In the genomic region with DNA sequence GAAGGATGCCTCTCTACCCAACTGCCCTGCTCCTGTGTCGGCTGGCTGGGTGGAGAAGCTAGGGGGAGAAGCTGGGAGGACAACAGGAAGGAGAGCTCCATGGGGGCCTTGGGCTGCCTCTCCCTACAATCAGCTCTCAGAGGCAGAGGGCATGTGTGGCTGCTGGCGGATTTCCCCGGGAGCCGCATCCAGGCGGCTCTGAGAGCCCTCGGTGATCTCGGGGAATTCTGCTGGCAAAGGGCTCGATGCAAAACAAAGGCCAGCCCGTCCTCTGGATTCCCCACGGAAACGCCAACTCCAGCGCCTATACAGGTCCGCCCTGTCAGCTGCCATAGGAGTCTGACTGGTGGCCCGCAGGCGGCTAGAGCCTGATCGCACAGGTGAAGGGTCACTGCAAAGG, we compare ENCODE assay signal across 12 cellular contexts. TPM values are rescaled to one million over a fixed set of nuclear protein-coding genes. Genes with fewer than 3 reads are reported as not detected.
DNase-seq lines count a peak whose midpoint lies in the region; ATAC-seq and TF ChIP-seq lines count a peak whose summit lies in the region.
"Had no signal": no experiment of that assay in that cellular context is flagged by ENCODE, and none has a peak within 500 bp of the region (broad histone marks: within the 10 kb centered on the region; RNA-seq: fewer than 3 reads in every experiment).

No MANE protein-coding gene starts in this region.

- H3K9me2 ChIP-seq in SK-N-SH: no peaks in the 10 kb centered on the region

- no TSS peak for BruUV-seq in mammary epithelial cell (replicated peaks; lab: Mats Ljungman, UMichigan)

- H3K4me2 ChIP-seq in SK-N-SH (peak overlapping the region; percentile 80), mammary epithelial cell (ENCODE audit: insufficient read depth, low read depth, low read length) (no peak overlapping the region)

- H4K20me1 ChIP-seq in SK-N-SH (ENCODE audit: insufficient read depth) (no peaks in the 10 kb centered on the region), mammary epithelial cell (ENCODE audit: insufficient read depth, low read length) (no peaks in the 10 kb centered on the region)

- peaks cover 32 to 50% of the 10 kb centered on the region in 2 experiments for H3K4me1 ChIP-seq in SK-N-SH (ENCODE audit: control insufficient read depth in 1 of 2, insufficient read depth in 2 of 2, low read depth in 1 of 2, low read length in 1 of 2)
- H3K4me1 ChIP-seq in mammary epithelial cell (ENCODE audit: insufficient read depth, low read length): peaks cover 52% of the 10 kb centered on the region
- peaks cover 41% of the 10 kb centered on the region for H3K4me1 ChIP-seq in lower lobe of right lung
- H3K4me1 ChIP-seq in tibial artery: peaks cover 10 to 50% (median 43%) of the 10 kb centered on the region in 4 donors
- H3K4me1 ChIP-seq: pancreas had no signal

- H3K27ac ChIP-seq in SK-N-SH (ENCODE audit: low read depth in 2 of 2, low read length in 1 of 2) (peak overlapping the region; percentile 96 to 100), mammary epithelial cell (ENCODE audit: insufficient read depth, low read depth, low read length) (peak overlapping the region; percentile 87), lower lobe of right lung (peak overlapping the region; percentile 72), tibial artery (peak overlapping the region; percentile 65 to 86)
- H3K27ac ChIP-seq: 22Rv1, HL-60 had no signal

- in situ Hi-C loops in mammary epithelial cell (cut with MboI; ENCODE audit: low sequenced_read_pairs in 2 of 2): loop anchor here in 1 of 2 donors (10.0 kb wide), 1 partner anchor 65 kb away; no protein-coding TSS in a partner anchor

- 59% methylated on average over 10 of the region's 16 CpGs for WGBS in SK-N-SH (ENCODE audit: low lambda C conversion rate)
- WGBS in mammary epithelial cell (ENCODE audit: low coverage, missing lambda C conversion rate): 85% methylated on average over 5 of the region's 16 CpGs

- peaks cover 30 to 53% of the 10 kb centered on the region in 2 experiments for H3K36me3 ChIP-seq in SK-N-SH (replicated peaks in 1 of 2; ENCODE audit: control insufficient read depth in 1 of 2, insufficient read depth in 2 of 2, low read length in 1 of 2)
- peaks cover 17% of the 10 kb centered on the region for H3K36me3 ChIP-seq in mammary epithelial cell (ENCODE audit: insufficient read depth, low read length)
- H3K36me3 ChIP-seq in lower lobe of right lung: peaks cover 80% of the 10 kb centered on the region
- H3K36me3 ChIP-seq in tibial artery: peaks cover 48 to 59% (median 57%) of the 10 kb centered on the region in 3 donors

- H2AFZ ChIP-seq in SK-N-SH (ENCODE audit: low read depth) (no peak overlapping the region), mammary epithelial cell (ENCODE audit: low read depth, low read length) (no peak overlapping the region)

- H3K4me3 ChIP-seq in SK-N-SH (ENCODE audit: low read depth in 2 of 2, low read length in 1 of 2) (no peak overlapping the region), mammary epithelial cell (replicated peaks in 1 of 3; ENCODE audit: insufficient read depth in 1 of 3, low read depth in 2 of 3, low read length in 3 of 3) (no peak overlapping the region), lower lobe of right lung (no peak overlapping the region), tibial artery (no peak overlapping the region)
- H3K4me3 ChIP-seq: pancreas, SK-N-MC had no signal

- dilution Hi-C loops in mammary epithelial cell (cut with HindIII; ENCODE audit: low sequenced_read_pairs): no loop called here

- CTCF ChIA-PET in SK-N-SH (lab: Yijun Ruan, JAX): interaction anchor here (1.8 to 7.4 kb wide), 3 partner anchors 8 to 70 kb away, joined by 4 to 86 read pairs (median 41); no protein-coding TSS in a partner anchor
- CTCF ChIA-PET in mammary epithelial cell (lab: Charles Lee; ENCODE audit: low non-redundant PET): interaction anchor here (0.6 kb wide), 1 partner anchor 44 kb away, joined by 3 read pairs; the partner anchor contains the start of gene SH3D21

- H3K79me2 ChIP-seq in SK-N-SH (ENCODE audit: insufficient read depth): peaks cover 22% of the 10 kb centered on the region; the same call in 1 of the 2 replicates
- no peaks in the 10 kb centered on the region for H3K79me2 ChIP-seq in mammary epithelial cell (ENCODE audit: insufficient read depth, low read length)

- H3K27me3 ChIP-seq in SK-N-SH (ENCODE audit: insufficient read depth) (no peaks in the 10 kb centered on the region), mammary epithelial cell (ENCODE audit: insufficient read depth, low read length) (no peaks in the 10 kb centered on the region), lower lobe of right lung (ENCODE audit: low read depth) (no peaks in the 10 kb centered on the region), tibial artery (no peaks in the 10 kb centered on the region)
- H3K27me3 ChIP-seq: pancreas had no signal

- DNase-seq in SK-N-SH: no peak
- DNase-seq in mammary epithelial cell: peak; percentile 37
- no peak for DNase-seq in lower lobe of right lung
- DNase-seq in tibial artery: no peak
- DNase-seq in NCI-H128 (lab: John Stamatoyannopoulos, UW; ENCODE audit: unreplicated experiment): no peak

- H3K9ac ChIP-seq in SK-N-SH (peak overlapping the region; percentile 86), mammary epithelial cell (ENCODE audit: insufficient read depth, low read length) (peak overlapping the region; percentile 14)

- ATAC-seq in SK-N-SH treated with all-trans-retinoic acid at 6 μM for 48 hours (no peak), lower lobe of right lung (no peak), HG02840 (IDR thresholded peaks at IDR 0.05; ENCODE audit: low FRiP score, unreplicated experiment) (no peak), GM21390 (IDR thresholded peaks at IDR 0.05; ENCODE audit: unreplicated experiment) (no peak)

- no peak for TF ChIP-seq EP300 in SK-N-SH (IDR thresholded peaks at IDR 0.05; ENCODE audit: borderline replicate concordance in 1 of 2, low read depth in 1 of 2, low read length in 1 of 2)

- no peak for TF ChIP-seq RAD21 in SK-N-SH (IDR thresholded peaks at IDR 0.05; ENCODE audit: low read length)

- intact Hi-C loops in mammary epithelial cell (cut with micrococcal nuclease) (loop anchor here (2.0 kb wide), 3 partner anchors 19 to 201 kb away; partner anchors contain the start of gene TRAPPC3), lower lobe of right lung (cut with DNase I) (no loop called here), tibial artery (cut with DNase I; ENCODE audit: low total_unique reads) (no loop called here)

- H3F3A ChIP-seq in SK-N-SH (replicated peaks; ENCODE audit: insufficient read depth): peaks cover 44% of the 10 kb centered on the region

- no peak for TF ChIP-seq CTCF in SK-N-SH (IDR thresholded peaks at IDR 0.05)
- TF ChIP-seq CTCF in mammary epithelial cell (conservative IDR thresholded peaks at IDR 0.05 in 1 of 2, IDR thresholded peaks at IDR 0.05 in 1 of 2; ENCODE audit: extremely low read depth in 1 of 2, insufficient read depth in 1 of 2, low read depth in 1 of 2, low read length in 2 of 2): no peak
- TF ChIP-seq CTCF in lower lobe of right lung (IDR thresholded peaks at IDR 0.05): no peak
- TF ChIP-seq CTCF in tibial artery (IDR thresholded peaks at IDR 0.05): no peak

- POLR2A ChIA-PET in SK-N-SH (lab: Yijun Ruan, JAX): no interaction called here

- H3K9me3 ChIP-seq in SK-N-SH: no peaks in the 10 kb centered on the region
- H3K9me3 ChIP-seq in mammary epithelial cell (replicated peaks; ENCODE audit: insufficient read depth, low read length): no peaks in the 10 kb centered on the region
- no peaks in the 10 kb centered on the region for H3K9me3 ChIP-seq in lower lobe of right lung
- no peaks in the 10 kb centered on the region for H3K9me3 ChIP-seq in tibial artery
- H3K9me3 ChIP-seq: pancreas had no signal

TF ChIP-seq in SK-N-SH, 30 proteins besides CTCF, POLR2A, EP300 and RAD21 (continues in another document):
- TF ChIP-seq YY1 (IDR thresholded peaks at IDR 0.05; ENCODE audit: low read depth) (no peak), SIN3A (IDR thresholded peaks at IDR 0.05; ENCODE audit: borderline replicate concordance, low read depth, low read length) (no peak), FOXJ3 (CRISPR knock-in tag; IDR thresholded peaks at IDR 0.05) (no peak), TAF1 (IDR thresholded peaks at IDR 0.05; ENCODE audit: borderline replicate concordance, low read depth, low read length) (no peak), GABPA (IDR thresholded peaks at IDR 0.05; ENCODE audit: low read depth) (no peak), JUND (IDR thresholded peaks at IDR 0.05) (no peak)

TF ChIP-seq in SK-N-SH treated with all-trans-retinoic acid at 6 μM for 48 hours, 23 proteins besides CTCF, POLR2A, EP300 and RAD21:
- no peak for TF ChIP-seq TCF4 (CRISPR knock-in tag; IDR thresholded peaks at IDR 0.05; ENCODE audit: borderline replicate concordance)

RNA-seq across cellular contexts. Expression of gene EVA1B, which starts 26.4 kb away (rescaled TPM):
- polyA plus RNA-seq in SK-N-SH (2012; rRNA removed): 34.1 and 38.9 TPM in 2 replicates
- polyA plus RNA-seq in SK-N-SH (2012; cell fraction: cytosol; rRNA removed): 18.8 and 34.7 TPM in 2 replicates
- polyA plus RNA-seq in SK-N-SH (2012; cell fraction: nucleus; rRNA removed): 15.4 and 32.2 TPM in 2 replicates
- 1 to 10 TPM; 9.2 to 10.0 TPM for total RNA-seq in mammary epithelial cell
- polyA plus RNA-seq in mammary epithelial cell: 1.9 TPM
- polyA minus RNA-seq in mammary epithelial cell: not detected
- total RNA-seq in lower lobe of right lung: 25.7 TPM

RNA-seq across cellular contexts. Expression of gene STK40, which starts 35.9 kb away (rescaled TPM):
- polyA plus RNA-seq in SK-N-SH (2012; rRNA removed) (39.0 and 43.3 TPM in 2 replicates), mammary epithelial cell (10.5 TPM)
- polyA plus RNA-seq in SK-N-SH (2012; cell fraction: cytosol; rRNA removed): 26.2 and 35.3 TPM in 2 replicates
- 56.9 and 65.1 TPM in 2 replicates for polyA plus RNA-seq in SK-N-SH (2012; cell fraction: nucleus; rRNA removed)
- total RNA-seq in mammary epithelial cell (10 to 100 TPM; 13.2 to 21.3 TPM), lower lobe of right lung (74.2 TPM)
- polyA minus RNA-seq in mammary epithelial cell: 50.5 TPM

RNA-seq across cellular contexts. Expression of gene SH3D21, which starts 43.7 kb away (rescaled TPM):
- polyA plus RNA-seq in SK-N-SH (2012; rRNA removed) (1.6 and 1.8 TPM in 2 replicates), mammary epithelial cell (6.3 TPM)
- polyA plus RNA-seq in SK-N-SH (2012; cell fraction: cytosol; rRNA removed): 0.18 and 0.41 TPM in 2 replicates
- 11.4 and 16.6 TPM in 2 replicates for polyA plus RNA-seq in SK-N-SH (2012; cell fraction: nucleus; rRNA removed)
- total RNA-seq in mammary epithelial cell (10 to 100 TPM in 1 of 2 donors, 1 to 10 TPM in 1; 7.8 to 26.0 TPM), lower lobe of right lung (8.5 TPM)
- 6.4 TPM for polyA minus RNA-seq in mammary epithelial cell

RNA-seq across cellular contexts. Expression of gene LSM10, which starts 47.9 kb away (rescaled TPM):
- 87.5 and 96.8 TPM in 2 replicates for polyA plus RNA-seq in SK-N-SH (2012; rRNA removed)
- polyA plus RNA-seq in SK-N-SH (2012; cell fraction: cytosol; rRNA removed): 64.7 and 79.1 TPM in 2 replicates
- 40.1 and 40.2 TPM in 2 replicates for polyA plus RNA-seq in SK-N-SH (2012; cell fraction: nucleus; rRNA removed)
- 10 to 100 TPM; 10.8 to 34.9 TPM for total RNA-seq in mammary epithelial cell
- polyA plus RNA-seq in mammary epithelial cell: 55.3 TPM
- 24.0 TPM for polyA minus RNA-seq in mammary epithelial cell
- 44.5 TPM for total RNA-seq in lower lobe of right lung
